ENCODE assay signal across 19 cellular contexts in the genomic region with DNA sequence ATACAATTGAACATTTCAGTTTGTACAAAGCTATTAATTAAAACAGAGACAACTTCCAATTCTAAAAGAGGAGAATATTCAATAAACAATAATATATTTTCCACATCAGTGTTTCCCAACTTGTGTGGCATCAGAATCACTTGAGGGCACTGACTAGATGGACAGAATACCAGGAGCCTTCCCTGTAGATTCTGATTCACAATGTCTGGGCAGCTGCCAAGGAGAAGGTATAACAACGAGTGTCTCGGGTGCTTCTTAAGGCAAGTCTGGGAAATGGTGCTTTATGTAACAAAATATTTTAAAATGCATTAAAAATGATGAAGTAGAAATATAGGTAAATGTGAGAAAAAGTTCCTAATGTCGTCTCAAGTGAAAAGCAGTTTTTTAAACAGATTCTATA. TPM values are rescaled to one million over a fixed set of nuclear protein-coding genes. Genes with fewer than 3 reads are reported as not detected.
DNase-seq lines count a peak whose midpoint lies in the region; ATAC-seq and TF ChIP-seq lines count a peak whose summit lies in the region.
"Had no signal": no experiment of that assay in that cellular context is flagged by ENCODE, and none has a peak within 500 bp of the region (broad histone marks: within the 10 kb centered on the region; RNA-seq: fewer than 3 reads in every experiment).

No MANE protein-coding gene starts in this region.

- H3K23ac ChIP-seq in IMR-90 (ENCODE audit: low read depth, low read length), result no peak overlapping the region

- H4K8ac ChIP-seq in IMR-90 (ENCODE audit: low read depth in 2 of 2, low read length in 2 of 2), result no peak overlapping the region

- peaks cover 0 to 4% (median 0%) of the 10 kb centered on the region in 11 donors for H3K9me3 Mint-ChIP-seq in naive thymus-derived CD4-positive, alpha-beta T cell

- no peak overlapping the region for H4K5ac ChIP-seq in IMR-90 (ENCODE audit: low read depth, low read length)

- no peaks in the 10 kb centered on the region for H3K27me3 ChIP-seq in IMR-90 (ENCODE audit: control insufficient read depth, insufficient read depth, low read length)
- no peaks in the 10 kb centered on the region for H3K27me3 ChIP-seq in naive thymus-derived CD4-positive, alpha-beta T cell (ENCODE audit: control insufficient read depth in 2 of 2, insufficient read depth in 2 of 2, low read length in 2 of 2)

- no CpG with 5 or more reads among the region's 3 CpGs for WGBS in IMR-90 (ENCODE audit: extremely low coverage in 2 of 2, insufficient read length in 1 of 2), 2 experiments

- H4K20me1 ChIP-seq in IMR-90 (ENCODE audit: insufficient read depth, low read length), result no peaks in the 10 kb centered on the region

- DNase-seq in IMR-90, result peak; percentile 38
- peak; percentile 6 for DNase-seq in RWPE1 (ENCODE audit: low spot score)
- peak; percentile 86 for DNase-seq in epithelial cell of esophagus (ENCODE audit: low read depth)
- peak; percentile 20 for DNase-seq in renal cortical epithelial cell (ENCODE audit: low read depth)
- DNase-seq in dermis blood vessel endothelial cell, result no peak
- DNase-seq in naive thymus-derived CD4-positive, alpha-beta T cell, result no peak
- DNase-seq in inferior parietal cortex (ENCODE audit: extremely low spot score), result no peak
- DNase-seq: ACHN; CD4-positive, alpha-beta T cell; DMS79; GF-D8; GOT3; KG1; NCI-H2029; NCI-H526 treated with DMSO at 0.1 percent for 48 hours; OCI-M1; Right ventricle myocardium superior had no signal

- H3K27ac Mint-ChIP-seq in naive thymus-derived CD4-positive, alpha-beta T cell, result no peak overlapping the region
- H3K27ac Mint-ChIP-seq: CD4-positive, alpha-beta T cell had no signal

- no peak for ATAC-seq in IMR-90 (ENCODE audit: low read depth)
- ATAC-seq in naive thymus-derived CD4-positive, alpha-beta T cell, result no peak
- ATAC-seq: SK-N-SH treated with all-trans-retinoic acid at 6 μM for 48 hours had no signal

- H2BK20ac ChIP-seq in IMR-90 (ENCODE audit: low read depth, low read length), result no peak overlapping the region

- H3K14ac ChIP-seq in IMR-90 (replicated peaks; ENCODE audit: low read depth, low read length), result no peak overlapping the region

- H3K4me3 ChIP-seq in IMR-90 (ENCODE audit: insufficient read depth, low read depth, low read length) (no peak overlapping the region), epithelial cell of esophagus (ENCODE audit: low read length) (no peak overlapping the region)
- no peak overlapping the region for H3K4me3 ChIP-seq in naive thymus-derived CD4-positive, alpha-beta T cell (ENCODE audit: low read length)

- no peak overlapping the region for H4K91ac ChIP-seq in IMR-90 (ENCODE audit: insufficient read depth, low read depth, low read length)

- H3K9ac ChIP-seq in IMR-90 (ENCODE audit: low read depth, low read length), result no peak overlapping the region

- no peak for TF ChIP-seq RAD21 in IMR-90 (IDR thresholded peaks at IDR 0.05; ENCODE audit: low read length)

- no peaks in the 10 kb centered on the region for H3K9me1 ChIP-seq in IMR-90 (ENCODE audit: insufficient read depth, low read length)

- no peak overlapping the region for H3K18ac ChIP-seq in IMR-90 (ENCODE audit: low read depth, low read length)

- in situ Hi-C loops in IMR-90 (cut with MboI; ENCODE audit: low sequenced_read_pairs), result no loop called here

- peaks cover 0 to 5% (median 0%) of the 10 kb centered on the region in 7 donors for H3K4me1 Mint-ChIP-seq in naive thymus-derived CD4-positive, alpha-beta T cell

- no peak overlapping the region for H2AK5ac ChIP-seq in IMR-90 (ENCODE audit: low read depth, low read length)

- no peak overlapping the region for H3K4me2 ChIP-seq in IMR-90 (ENCODE audit: low read depth, low read length)

- POLR2A ChIA-PET in IMR-90 (lab: Charles Lee; ENCODE audit: unreplicated experiment) (no interaction called here), RWPE1 (lab: Yijun Ruan, JAX; ENCODE audit: low non-redundant PET) (no interaction called here)
- POLR2A ChIA-PET in naive thymus-derived CD4-positive, alpha-beta T cell (lab: Charles Lee), result no interaction called here

- H3K27me3 Mint-ChIP-seq in naive thymus-derived CD4-positive, alpha-beta T cell, result no peaks in the 10 kb centered on the region
- H3K27me3 Mint-ChIP-seq: CD4-positive, alpha-beta T cell had no signal

- dilution Hi-C loops in IMR-90 (cut with HindIII; ENCODE audit: low sequenced_read_pairs, unreplicated experiment), result no loop called here

- TF ChIP-seq POLR2A in IMR-90 (IDR thresholded peaks at IDR 0.05; ENCODE audit: low read depth, low read length), result no peak

- peaks cover 10 to 58% (median 33%) of the 10 kb centered on the region in 5 donors for H3K36me3 Mint-ChIP-seq in naive thymus-derived CD4-positive, alpha-beta T cell

- H3K4ac ChIP-seq in IMR-90 (ENCODE audit: low read depth, low read length), result no peak overlapping the region

- no peaks in the 10 kb centered on the region for H3K4me1 ChIP-seq in IMR-90 (ENCODE audit: control insufficient read depth, insufficient read depth, low read length)
- H3K4me1 ChIP-seq in naive thymus-derived CD4-positive, alpha-beta T cell (ENCODE audit: control insufficient read depth in 2 of 2, insufficient read depth in 2 of 2, low read length in 2 of 2), result no peaks in the 10 kb centered on the region

- H2BK5ac ChIP-seq in IMR-90 (ENCODE audit: low read depth, low read length, poor library complexity, severe bottlenecking), result no peak overlapping the region

- no peak overlapping the region for H3K56ac ChIP-seq in IMR-90 (ENCODE audit: extremely low read depth, insufficient read depth, low read length)

- no peak overlapping the region for H3K4me3 Mint-ChIP-seq in naive thymus-derived CD4-positive, alpha-beta T cell
- H3K4me3 Mint-ChIP-seq: CD4-positive, alpha-beta T cell had no signal

- BruUV-seq in IMR-90 (replicated peaks; lab: Mats Ljungman, UMichigan), result no TSS peak

- H3K27ac ChIP-seq in IMR-90 (ENCODE audit: insufficient read depth, low read length) (no peak overlapping the region), RWPE1 (no peak overlapping the region)
- H3K27ac ChIP-seq in naive thymus-derived CD4-positive, alpha-beta T cell (ENCODE audit: low read depth, low read length), result no peak overlapping the region
- H3K27ac ChIP-seq: HL-60 had no signal

- no peak overlapping the region for H2BK120ac ChIP-seq in IMR-90 (ENCODE audit: low read depth, low read length)

- no peak overlapping the region for H2AFZ ChIP-seq in IMR-90 (replicated peaks; ENCODE audit: low read length, poor library complexity)

- no peaks in the 10 kb centered on the region for H3K9me3 ChIP-seq in IMR-90 (ENCODE audit: control insufficient read depth, insufficient read depth, low read length)
- H3K9me3 ChIP-seq in naive thymus-derived CD4-positive, alpha-beta T cell (ENCODE audit: control insufficient read depth in 2 of 3, low read length in 3 of 3), result no peaks in the 10 kb centered on the region

- no peaks in the 10 kb centered on the region for H3K79me1 ChIP-seq in IMR-90 (ENCODE audit: low read depth in 1 of 2, low read length in 2 of 2)

- no peak overlapping the region for H2AK9ac ChIP-seq in IMR-90 (replicated peaks; ENCODE audit: low read depth, low read length, poor library complexity)

- TF ChIP-seq CTCF in IMR-90 (conservative IDR thresholded peaks at IDR 0.05; ENCODE audit: low read depth, low read length), result no peak
- TF ChIP-seq CTCF in RWPE1 (conservative IDR thresholded peaks at IDR 0.05; ENCODE audit: low read depth), result no peak
- TF ChIP-seq CTCF in epithelial cell of esophagus (IDR thresholded peaks at IDR 0.05; ENCODE audit: insufficient read depth, low read depth, low read length, missing control alignments), result no peak

- CTCF ChIA-PET in IMR-90 (lab: Yijun Ruan, JAX), result interaction anchor here (0.6 to 1.0 kb wide), 2 partner anchors 15 to 71 kb away, joined by 3 read pairs; no protein-coding TSS in a partner anchor
- CTCF ChIA-PET in RWPE1 (lab: Yijun Ruan, JAX), result no interaction called here
- CTCF ChIA-PET in naive thymus-derived CD4-positive, alpha-beta T cell (lab: Charles Lee), result interaction anchor here (0.8 kb wide), 1 partner anchor 22 kb away, joined by 3 read pairs; no protein-coding TSS in a partner anchor

- H3K36me3 ChIP-seq in IMR-90 (ENCODE audit: control insufficient read depth, insufficient read depth, low read length), result peaks cover 3% of the 10 kb centered on the region; the same call in 1 of the 2 replicates
- H3K36me3 ChIP-seq in naive thymus-derived CD4-positive, alpha-beta T cell (ENCODE audit: control insufficient read depth in 2 of 3, insufficient read depth in 3 of 3, low read length in 3 of 3), result peaks cover 3 to 22% (median 6%) of the 10 kb centered on the region in 3 experiments

- intact Hi-C loops in IMR-90 (cut with micrococcal nuclease), result no loop called here
- intact Hi-C loops in naive thymus-derived CD4-positive, alpha-beta T cell (cut with micrococcal nuclease), result no loop called here

- no peak overlapping the region for H2BK15ac ChIP-seq in IMR-90 (ENCODE audit: low read depth, low read length)

TF ChIP-seq in IMR-90, 13 proteins besides CTCF, POLR2A, EP300 and RAD21 (continues in another document):
- TF ChIP-seq CHD1 (IDR thresholded peaks at IDR 0.05; ENCODE audit: low read depth, low read length), result no peak
- TF ChIP-seq SMC3 (IDR thresholded peaks at IDR 0.05; ENCODE audit: low read depth, low read length), result no peak

RNA-seq across cellular contexts. Expression of a gene that starts 26.2 kb away (rescaled TPM):
- total RNA-seq in IMR-90 (2012; rRNA removed) (7.9 and 9.7 TPM in 2 replicates), renal cortical epithelial cell (15.5 and 25.4 TPM in 2 replicates), dermis blood vessel endothelial cell (12.7 and 16.8 TPM in 2 replicates)
- polyA plus RNA-seq in IMR-90 (2012; rRNA removed), result 4.5 and 6.3 TPM in 2 replicates
- polyA plus RNA-seq in IMR-90 (2012; cell fraction: cytosol; rRNA removed), result 3.7 and 4.7 TPM in 2 replicates
- polyA plus RNA-seq in IMR-90 (2012; cell fraction: nucleus; rRNA removed; ENCODE audit: low replicate concordance), result 3.2 and 7.3 TPM in 2 replicates
- 10 to 100 TPM; 17.8 to 26.1 (median 22.3) TPM for total RNA-seq in naive thymus-derived CD4-positive, alpha-beta T cell
- 1 to 10 TPM; 7.1 to 7.8 TPM for polyA plus RNA-seq in naive thymus-derived CD4-positive, alpha-beta T cell

RNA-seq across cellular contexts. Expression of a gene that starts 38.1 kb away (rescaled TPM):
- 0.18 and 0.28 TPM in 2 replicates for total RNA-seq in IMR-90 (2012; rRNA removed)
- 0.05 TPM in 1 of 2 replicates, not detected in the other for polyA plus RNA-seq in IMR-90 (2012; rRNA removed)
- not detected in 2 replicates for polyA plus RNA-seq in IMR-90 (2012; cell fraction: cytosol; rRNA removed)
- polyA plus RNA-seq in IMR-90 (2012; cell fraction: nucleus; rRNA removed; ENCODE audit: low replicate concordance), result 0.03 TPM in 1 of 2 replicates, not detected in the other
- total RNA-seq in renal cortical epithelial cell, result not detected in 2 replicates
- 0.05 TPM in 1 of 2 replicates, not detected in the other for total RNA-seq in dermis blood vessel endothelial cell
- 10 to 100 TPM in 2 of 5 experiments, 1 to 10 TPM in 3; 9.0 to 18.6 (median 10.0) TPM for total RNA-seq in naive thymus-derived CD4-positive, alpha-beta T cell
- polyA plus RNA-seq in naive thymus-derived CD4-positive, alpha-beta T cell, result 10 to 100 TPM in 1 of 2 donors, 1 to 10 TPM in 1; 7.6 to 10.9 TPM

Comparison
In these comparisons a context has a peak if more than half of its experiments do, and no peak if none do; other contexts are left out.
1. DNase-seq: peak in IMR-90 (single experiment), RWPE1 (single experiment), epithelial cell of esophagus (single experiment) and renal cortical epithelial cell (single experiment); none in dermis blood vessel endothelial cell (single experiment), naive thymus-derived CD4-positive, alpha-beta T cell (0 of 9) and inferior parietal cortex (single experiment).